In genomic region chr11:44595964-44596381, GRCh38 we compare ENCODE assay signal across 10 cellular contexts. TPM values are rescaled to one million over a fixed set of nuclear protein-coding genes. Genes with fewer than 3 reads are reported as not detected.
DNase-seq lines count a peak whose midpoint lies in the region; ATAC-seq, FAIRE-seq and TF ChIP-seq lines count a peak whose summit lies in the region.
"Had no signal": no experiment of that assay in that cellular context is flagged by ENCODE, and none has a peak within 500 bp of the region (broad histone marks: within the 10 kb centered on the region; RNA-seq: fewer than 3 reads in every experiment).

No MANE protein-coding gene starts in this region.

- no peak for DNase-seq in activated T-cell treated with anti-CD3 and anti-CD28 coated beads, Interleukin-2, amount 50 U/mL, for 72 hours
- DNase-seq in activated T-cell treated with anti-CD3 and anti-CD28 coated beads, Interleukin-2, amount 50 U/mL, for 48 hours = no peak
- DNase-seq in cerebellar cortex (ENCODE audit: low spot score) (peak; percentile 83), mucosa of gallbladder (ENCODE audit: low spot score) (peak; percentile 39), transverse colon (no peak), iPS-NIHi11 (ENCODE audit: low spot score) (no peak), GM19239 (ENCODE audit: insufficient read length, low spot score) (no peak), left colon (no peak)

- TF ChIP-seq EP300 in transverse colon (IDR thresholded peaks at IDR 0.05; ENCODE audit: low read depth) = no peak

- no peaks in the 10 kb centered on the region for H3K27me3 ChIP-seq in transverse colon

- 46 to 54% methylated on average over 4 to 10 of the region's 10 CpGs for WGBS in transverse colon (ENCODE audit: low coverage in 1 of 2), 2 donors

- H3K4me1 ChIP-seq in transverse colon = peaks cover 28 to 40% (median 33%) of the 10 kb centered on the region in 4 donors

- FAIRE-seq in GM19239 (lab: Jason Lieb, UNC) = no peak
- FAIRE-seq: bronchial epithelial cell had no signal

- no peaks in the 10 kb centered on the region for H3K36me3 ChIP-seq in transverse colon

- no peaks in the 10 kb centered on the region for H3K9me3 ChIP-seq in transverse colon

- no peak for ATAC-seq in activated T-cell treated with anti-CD3 and anti-CD28 coated beads, Interleukin-2, amount 50 U/mL, for 72 hours (replicated peaks in 1 of 2)
- ATAC-seq in left colon = no peak

- in situ Hi-C loops in transverse colon (cut with MboI; ENCODE audit: low pct_ligation_motif_present in 1 of 4, low pct_unique_long_range_greater_than_20kb in 1 of 4, low sequenced_read_pairs in 3 of 4) = no loop called here

- H3K4me3 ChIP-seq in transverse colon = no peak overlapping the region

- peak overlapping the region; percentile 72 to 80 for H3K4me3 Mint-ChIP-seq in activated T-cell treated with anti-CD3 and anti-CD28 coated beads, Interleukin-2, amount 50 U/mL, for 72 hours
- H3K4me3 Mint-ChIP-seq: neural crest cell had no signal

- intact Hi-C loops in transverse colon (cut with DNase I; ENCODE audit: low total_unique reads) (no loop called here), left colon (cut with DNase I, micrococcal nuclease) (no loop called here)

- peak overlapping the region; percentile 27 to 75 (median 47) for H3K27ac ChIP-seq in transverse colon

- H3K9me3 Mint-ChIP-seq in activated T-cell treated with anti-CD3 and anti-CD28 coated beads, Interleukin-2, amount 50 U/mL, for 72 hours = no peaks in the 10 kb centered on the region
- H3K9me3 Mint-ChIP-seq: neural crest cell had no signal

- peaks cover 2 to 10% of the 10 kb centered on the region in 2 donors for H3K36me3 Mint-ChIP-seq in activated T-cell treated with anti-CD3 and anti-CD28 coated beads, Interleukin-2, amount 50 U/mL, for 72 hours (ENCODE audit: insufficient read depth in 2 of 2)

- H3K27me3 Mint-ChIP-seq in activated T-cell treated with anti-CD3 and anti-CD28 coated beads, Interleukin-2, amount 50 U/mL, for 72 hours (ENCODE audit: low read depth) = no peaks in the 10 kb centered on the region

- H3K4me1 Mint-ChIP-seq in activated T-cell treated with anti-CD3 and anti-CD28 coated beads, Interleukin-2, amount 50 U/mL, for 72 hours (ENCODE audit: low read depth) = peaks cover 74% of the 10 kb centered on the region

- no peak for TF ChIP-seq POLR2A in transverse colon (IDR thresholded peaks at IDR 0.05)

- peak overlapping the region; percentile 82 for H3K27ac Mint-ChIP-seq in activated T-cell treated with anti-CD3 and anti-CD28 coated beads, Interleukin-2, amount 50 U/mL, for 72 hours

- no peak for TF ChIP-seq CTCF in transverse colon (IDR thresholded peaks at IDR 0.05)

RNA-seq across cellular contexts. Expression of gene CD82, which starts 30.5 kb away (rescaled TPM):
- total RNA-seq in activated T-cell treated with anti-CD3 and anti-CD28 coated beads, Interleukin-2, amount 50 U/mL, for 72 hours = 100 to 1,000 TPM; 364 to 421 TPM
- total RNA-seq in mucosa of gallbladder (152 TPM), transverse colon (10 to 100 TPM in 3 of 4 donors, 1 to 10 TPM in 1; 7.9 to 23.1 (median 14.0) TPM), left colon (10 to 100 TPM; 30.0 to 36.1 TPM)

Comparison
In these comparisons a context has a peak if more than half of its experiments do, and no peak if none do; other contexts are left out.
1. DNase-seq: peak in cerebellar cortex (single experiment) and mucosa of gallbladder (single experiment); none in activated T-cell treated with anti-CD3 and anti-CD28 coated beads, Interleukin-2, amount 50 U/mL, for 72 hours (0 of 2), activated T-cell treated with anti-CD3 and anti-CD28 coated beads, Interleukin-2, amount 50 U/mL, for 48 hours (0 of 2), transverse colon (single experiment), iPS-NIHi11 (single experiment), GM19239 (single experiment) and left colon (0 of 2).